25 cellular contexts compared by ENCODE assay signal in genomic region chr10:4983615-4984216, GRCh38. TPM values are rescaled to one million over a fixed set of nuclear protein-coding genes. Genes with fewer than 3 reads are reported as not detected.
"Had no signal": no experiment of that assay in that cellular context is flagged by ENCODE, and none has a peak within 500 bp of the region (broad histone marks: within the 10 kb centered on the region; RNA-seq: fewer than 3 reads in every experiment).

No MANE protein-coding gene starts in this region.

- H3K27me3 ChIP-seq: MG63, Peyer's patch, SJCRH30 had no signal

- H3K36me3 ChIP-seq: MG63, Peyer's patch, SJCRH30 had no signal

- H3K4me3 ChIP-seq: MG63, Peyer's patch, SJCRH30 had no signal

- H3K9me3 Mint-ChIP-seq: activated CD4-positive, alpha-beta memory T cell treated with anti-CD3 and anti-CD28 coated beads for 36 hours; activated CD4-positive, alpha-beta T cell treated with anti-CD3 and anti-CD28 coated beads, Interleukin-2, amount 10 ng/mL, durations not matched to agents 7 days and 5 days; activated naive CD4-positive, alpha-beta T cell treated with anti-CD3 and anti-CD28 coated beads, Interleukin-2, amount 50 U/mL, for 72 hours; activated T-cell treated with anti-CD3 and anti-CD28 coated beads, Interleukin-2, amount 50 U/mL, for 4 hours had no signal

- ATAC-seq: activated naive CD4-positive, alpha-beta T cell treated with anti-CD3 and anti-CD28 coated beads, Interleukin-2, amount 50 U/mL, for 72 hours; activated T-cell treated with anti-CD3 and anti-CD28 coated beads, Interleukin-2, amount 50 U/mL, for 4 hours; T-helper 17 cell had no signal

- H3K4me1 ChIP-seq: Peyer's patch, SJCRH30 had no signal

- H3K9me3 ChIP-seq: MG63, Peyer's patch, SJCRH30, SK-N-SH had no signal

- H3K27ac Mint-ChIP-seq: activated CD4-positive, alpha-beta memory T cell treated with anti-CD3 and anti-CD28 coated beads for 36 hours; activated CD4-positive, alpha-beta T cell treated with anti-CD3 and anti-CD28 coated beads, Interleukin-2, amount 10 ng/mL, durations not matched to agents 7 days and 5 days; activated naive CD4-positive, alpha-beta T cell treated with anti-CD3 and anti-CD28 coated beads, Interleukin-2, amount 50 U/mL, for 72 hours; T-helper 17 cell had no signal

- H3K27ac ChIP-seq: KMS-11, Peyer's patch, RWPE1, SJCRH30 had no signal

- H3K4me1 Mint-ChIP-seq: activated CD4-positive, alpha-beta T cell treated with anti-CD3 and anti-CD28 coated beads, Interleukin-2, amount 10 ng/mL, durations not matched to agents 7 days and 5 days had no signal

- H3K36me3 Mint-ChIP-seq: activated CD4-positive, alpha-beta memory T cell treated with anti-CD3 and anti-CD28 coated beads for 36 hours; activated naive CD4-positive, alpha-beta T cell treated with anti-CD3 and anti-CD28 coated beads, Interleukin-2, amount 50 U/mL, for 72 hours had no signal

- DNase-seq: activated CD4-positive, alpha-beta memory T cell treated with anti-CD3 and anti-CD28 coated beads for 36 hours; activated CD4-positive, alpha-beta T cell treated with anti-CD3 and anti-CD28 coated beads, Interleukin-2, amount 10 ng/mL, durations not matched to agents 7 days and 5 days; activated CD4-positive, CD25-positive, alpha-beta regulatory T cell; activated CD8-positive, alpha-beta memory T cell treated with anti-CD3 and anti-CD28 coated beads for 24 hours; activated effector memory CD4-positive, alpha-beta T cell treated with anti-CD3 and anti-CD28 coated beads, Interleukin-2, amount 50 U/mL, for 16 hours; activated naive CD4-positive, alpha-beta T cell treated with Interleukin-2 at 50 U/mL for 16 hours; activated T-cell treated with anti-CD3 and anti-CD28 coated beads, Interleukin-2, amount 50 U/mL, for 4 hours; MG63; MV-4-11; NCI-H1092 treated with DMSO at 0.1 percent for 48 hours; NCI-H1417 treated with DMSO at 0.1 percent for 48 hours; NCI-H187; NCI-H2081; NCI-H510A treated with DMSO at 0.1 percent for 48 hours; NCI-H69; NK-92 treated with Interleukin-12 subunit alpha and Interleukin-12 subunit beta, amount 100 ng/mL, for 24 hours; Peyer's patch; Right ventricle myocardium superior; SJCRH30; SK-N-SH; T-helper 17 cell; T-helper 9 cell had no signal

- H3K4me3 Mint-ChIP-seq: activated CD4-positive, alpha-beta memory T cell treated with anti-CD3 and anti-CD28 coated beads for 36 hours; activated CD4-positive, alpha-beta T cell treated with anti-CD3 and anti-CD28 coated beads, Interleukin-2, amount 10 ng/mL, durations not matched to agents 7 days and 5 days; activated T-cell treated with anti-CD3 and anti-CD28 coated beads, Interleukin-2, amount 50 U/mL, for 4 hours; T-helper 17 cell had no signal

RNA-seq across cellular contexts. Expression of gene AKR1C2, which starts 19.9 kb away (rescaled TPM):
- total RNA-seq: activated naive CD4-positive, alpha-beta T cell treated with anti-CD3 and anti-CD28 coated beads, Interleukin-2, amount 50 U/mL, for 72 hours; T-helper 17 cell had no signal
